Comparison of ENCODE assay signal across 9 cellular contexts in the genomic region with DNA sequence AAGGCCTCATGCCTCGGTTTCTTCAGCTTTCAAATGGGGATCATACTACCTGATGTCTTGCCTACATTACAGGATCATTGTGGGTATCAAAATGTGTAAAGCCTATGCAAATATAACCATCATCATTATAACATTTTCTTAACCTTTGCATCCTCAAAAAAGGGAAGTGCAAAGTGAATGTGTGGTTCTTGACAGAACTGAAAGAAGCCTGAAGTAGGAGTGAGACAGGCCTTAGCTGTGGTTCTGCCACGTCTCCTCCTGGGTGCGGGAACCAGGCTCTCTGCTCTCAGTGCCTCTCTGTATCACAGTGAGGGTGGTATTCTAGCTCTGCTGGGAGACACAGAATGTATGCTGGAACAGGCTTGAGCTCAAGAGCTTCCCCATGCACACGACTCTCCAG.
DNase-seq lines count a peak whose midpoint lies in the region; ATAC-seq, FAIRE-seq and TF ChIP-seq lines count a peak whose summit lies in the region.
"Had no signal": no experiment of that assay in that cellular context is flagged by ENCODE, and none has a peak within 500 bp of the region (broad histone marks: within the 10 kb centered on the region; RNA-seq: fewer than 3 reads in every experiment).

No MANE protein-coding gene starts in this region.

- peaks cover 5% of the 10 kb centered on the region for H3K9me3 Mint-ChIP-seq in activated T-helper 17 cell treated with anti-CD3 and anti-CD28 coated beads, Interleukin-2, amount 50 U/mL, for 72 hours

- peak; percentile 95 for ATAC-seq in GM19351 (IDR thresholded peaks at IDR 0.05; ENCODE audit: unreplicated experiment)
- ATAC-seq in HG03039 (IDR thresholded peaks at IDR 0.05; ENCODE audit: unreplicated experiment) = peak; percentile 86
- peak; percentile 62 for ATAC-seq in activated T-helper 17 cell treated with anti-CD3 and anti-CD28 coated beads, Interleukin-2, amount 50 U/mL, for 72 hours (replicated peaks)

- peak overlapping the region; percentile 80 for H3K27ac Mint-ChIP-seq in activated T-helper 17 cell treated with anti-CD3 and anti-CD28 coated beads, Interleukin-2, amount 50 U/mL, for 72 hours

- DNase-seq in GM12891 (ENCODE audit: insufficient read length, low spot score) = peak; percentile 56
- no peak for DNase-seq in dorsolateral prefrontal cortex
- DNase-seq in NCI-H128 (lab: John Stamatoyannopoulos, UW; ENCODE audit: unreplicated experiment) = no peak
- DNase-seq in activated gamma-delta T cell treated with Interleukin-2 at 50 U/mL for 16 hours = no peak
- DNase-seq in amygdala (lab: John Stamatoyannopoulos, UW) = no peak

- no peaks in the 10 kb centered on the region for H3K27me3 Mint-ChIP-seq in activated T-helper 17 cell treated with anti-CD3 and anti-CD28 coated beads, Interleukin-2, amount 50 U/mL, for 72 hours

- no peak for TF ChIP-seq POLR2A in GM12891 (IDR thresholded peaks at IDR 0.05; ENCODE audit: low read depth, low read length)

- H3K36me3 Mint-ChIP-seq in activated T-helper 17 cell treated with anti-CD3 and anti-CD28 coated beads, Interleukin-2, amount 50 U/mL, for 72 hours (ENCODE audit: low read depth) = peaks cover 17% of the 10 kb centered on the region

- peak overlapping the region; percentile 87 for H3K4me3 Mint-ChIP-seq in activated T-helper 17 cell treated with anti-CD3 and anti-CD28 coated beads, Interleukin-2, amount 50 U/mL, for 72 hours

- peak; percentile 91 for FAIRE-seq in GM12891 (lab: Jason Lieb, UNC)
- FAIRE-seq: bronchial epithelial cell had no signal

- H3K4me3 ChIP-seq in dorsolateral prefrontal cortex = no peak overlapping the region

- no peak for TF ChIP-seq CTCF in dorsolateral prefrontal cortex (IDR thresholded peaks at IDR 0.05 in 54 of 56, conservative IDR thresholded peaks at IDR 0.05 in 2 of 56; ENCODE audit: low read depth in 1 of 56, partially characterized antibody in 56 of 56)

- no peaks in the 10 kb centered on the region for H3K27me3 ChIP-seq in dorsolateral prefrontal cortex

- H3K4me1 Mint-ChIP-seq in activated T-helper 17 cell treated with anti-CD3 and anti-CD28 coated beads, Interleukin-2, amount 50 U/mL, for 72 hours = peaks cover 61% of the 10 kb centered on the region

- H3K27ac ChIP-seq in dorsolateral prefrontal cortex = no peak overlapping the region

- intact Hi-C loops in dorsolateral prefrontal cortex (cut with DNase I) = no loop called here

TF ChIP-seq in GM12891, 5 proteins besides CTCF, POLR2A, EP300 and RAD21:
- peak; percentile 73; the same call in 1 of the 2 replicates for TF ChIP-seq POU2F2 (IDR thresholded peaks at IDR 0.05; ENCODE audit: low read depth, low read length)
- no peak for TF ChIP-seq PAX5 (IDR thresholded peaks at IDR 0.05; ENCODE audit: insufficient read depth, low read length, severe bottlenecking)
- TF ChIP-seq SPI1 (IDR thresholded peaks at IDR 0.05; ENCODE audit: low read depth, low read length) = peak; percentile 100
